In genomic region chr5:76528547-76529334, GRCh38 we compare ENCODE assay signal across 20 cellular contexts.
DNase-seq lines count a peak whose midpoint lies in the region; ATAC-seq, FAIRE-seq and TF ChIP-seq lines count a peak whose summit lies in the region.
"Had no signal": no experiment of that assay in that cellular context is flagged by ENCODE, and none has a peak within 500 bp of the region (broad histone marks: within the 10 kb centered on the region; RNA-seq: fewer than 3 reads in every experiment).

No MANE protein-coding gene starts in this region.

- peak overlapping the region; percentile 9 for H3K27ac Mint-ChIP-seq in activated CD8-positive, alpha-beta memory T cell treated with anti-CD3 and anti-CD28 coated beads, Interleukin-2, amount 10 ng/mL, durations not matched to agents 7 days and 5 days
- H3K27ac Mint-ChIP-seq in T-helper 17 cell = peak overlapping the region; percentile 24
- H3K27ac Mint-ChIP-seq in nephron progenitor cell = peak overlapping the region; percentile 31

- ATAC-seq in activated CD8-positive, alpha-beta memory T cell treated with anti-CD3 and anti-CD28 coated beads, Interleukin-2, amount 10 ng/mL, durations not matched to agents 7 days and 5 days = no peak
- ATAC-seq in T-helper 17 cell = no peak
- no peak for ATAC-seq in HG02571 (IDR thresholded peaks at IDR 0.05; ENCODE audit: unreplicated experiment)
- ATAC-seq in HG03025 (IDR thresholded peaks at IDR 0.05; ENCODE audit: low FRiP score, unreplicated experiment) = no peak
- ATAC-seq: naive thymus-derived CD4-positive, alpha-beta T cell; right cardiac atrium had no signal

- no peaks in the 10 kb centered on the region for H3K9me3 ChIP-seq in T-helper 17 cell (ENCODE audit: control insufficient read depth, low read length, poor library complexity, severe bottlenecking)
- H3K9me3 ChIP-seq: ovary, testis had no signal

- TF ChIP-seq CTCF in nephron progenitor cell (IDR thresholded peaks at IDR 0.05) = no peak

- peaks cover 40% of the 10 kb centered on the region for H3K4me1 Mint-ChIP-seq in activated CD8-positive, alpha-beta memory T cell treated with anti-CD3 and anti-CD28 coated beads, Interleukin-2, amount 10 ng/mL, durations not matched to agents 7 days and 5 days
- H3K4me1 Mint-ChIP-seq in T-helper 17 cell (peaks cover 51% of the 10 kb centered on the region), nephron progenitor cell (peaks cover 38% of the 10 kb centered on the region)

- H3K27me3 Mint-ChIP-seq in activated CD8-positive, alpha-beta memory T cell treated with anti-CD3 and anti-CD28 coated beads, Interleukin-2, amount 10 ng/mL, durations not matched to agents 7 days and 5 days = no peaks in the 10 kb centered on the region
- H3K27me3 Mint-ChIP-seq in T-helper 17 cell (no peaks in the 10 kb centered on the region), nephron progenitor cell (ENCODE audit: low read depth, poor library complexity) (peaks cover 4% of the 10 kb centered on the region)
- H3K27me3 Mint-ChIP-seq: naive thymus-derived CD4-positive, alpha-beta T cell had no signal

- no peak overlapping the region for H3K4me3 Mint-ChIP-seq in activated CD8-positive, alpha-beta memory T cell treated with anti-CD3 and anti-CD28 coated beads, Interleukin-2, amount 10 ng/mL, durations not matched to agents 7 days and 5 days
- no peak overlapping the region for H3K4me3 Mint-ChIP-seq in T-helper 17 cell
- no peak overlapping the region for H3K4me3 Mint-ChIP-seq in nephron progenitor cell

- CTCF ChIA-PET in activated CD8-positive, alpha-beta memory T cell treated with anti-CD3 and anti-CD28 coated beads, Interleukin-2, amount 10 ng/mL, durations not matched to agents 7 days and 5 days (lab: Charles Lee) = interaction anchor here (0.8 to 1.9 kb wide), 3 partner anchors 12 to 121 kb away, joined by 3 to 4 read pairs (median 4); no protein-coding TSS in a partner anchor

- H3K9me3 Mint-ChIP-seq in activated CD8-positive, alpha-beta memory T cell treated with anti-CD3 and anti-CD28 coated beads, Interleukin-2, amount 10 ng/mL, durations not matched to agents 7 days and 5 days (ENCODE audit: low read depth) = no peaks in the 10 kb centered on the region
- H3K9me3 Mint-ChIP-seq in nephron progenitor cell = peaks cover 4% of the 10 kb centered on the region

- DNase-seq in activated CD8-positive, alpha-beta memory T cell treated with anti-CD3 and anti-CD28 coated beads, Interleukin-2, amount 10 ng/mL, durations not matched to agents 7 days and 5 days = no peak
- no peak for DNase-seq in activated CD8-positive, alpha-beta memory T cell treated with anti-CD3 and anti-CD28 coated beads, Interleukin-2, amount 50 U/mL, for 48 hours
- DNase-seq in GM12891 (ENCODE audit: insufficient read length, low spot score) (no peak), T-helper 17 cell (no peak), nephron progenitor cell (no peak), C1 segment of cervical spinal cord (lab: John Stamatoyannopoulos, UW) (no peak)
- DNase-seq: activated CD4-positive, alpha-beta T cell treated with anti-CD3 and anti-CD28 coated beads for 4 hours; DMS79; glutamatergic neuron; naive thymus-derived CD4-positive, alpha-beta T cell; NCI-H1105; NCI-H2029 treated with DMSO at 0.1 percent for 48 hours; NCI-H446; ovary; right cardiac atrium; RPMI8226; testis had no signal

- TF ChIP-seq POLR2A in GM12891 (IDR thresholded peaks at IDR 0.05; ENCODE audit: low read depth, low read length) = no peak

- H3K36me3 Mint-ChIP-seq in activated CD8-positive, alpha-beta memory T cell treated with anti-CD3 and anti-CD28 coated beads, Interleukin-2, amount 10 ng/mL, durations not matched to agents 7 days and 5 days = peaks cover 12% of the 10 kb centered on the region
- H3K36me3 Mint-ChIP-seq in T-helper 17 cell (ENCODE audit: low read depth) = no peaks in the 10 kb centered on the region
- H3K36me3 Mint-ChIP-seq in nephron progenitor cell (ENCODE audit: low read depth) = peaks cover 10% of the 10 kb centered on the region

- peak; percentile 13 for FAIRE-seq in GM12891 (lab: Jason Lieb, UNC)
- FAIRE-seq: bronchial epithelial cell had no signal

TF ChIP-seq in GM12891, 5 proteins besides CTCF, POLR2A, EP300 and RAD21:
- TF ChIP-seq TAF1 (IDR thresholded peaks at IDR 0.05; ENCODE audit: low read depth, low read length) = no peak
- no peak for TF ChIP-seq POU2F2 (IDR thresholded peaks at IDR 0.05; ENCODE audit: low read depth, low read length)
- no peak for TF ChIP-seq PAX5 (IDR thresholded peaks at IDR 0.05; ENCODE audit: insufficient read depth, low read length, severe bottlenecking)
- TF ChIP-seq SPI1 (IDR thresholded peaks at IDR 0.05; ENCODE audit: low read depth, low read length) = no peak
- TF ChIP-seq POLR2AphosphoS5 (IDR thresholded peaks at IDR 0.05; ENCODE audit: low read depth, low read length) = no peak
